Comparison of ENCODE assay signal across 19 cellular contexts in the genomic region with DNA sequence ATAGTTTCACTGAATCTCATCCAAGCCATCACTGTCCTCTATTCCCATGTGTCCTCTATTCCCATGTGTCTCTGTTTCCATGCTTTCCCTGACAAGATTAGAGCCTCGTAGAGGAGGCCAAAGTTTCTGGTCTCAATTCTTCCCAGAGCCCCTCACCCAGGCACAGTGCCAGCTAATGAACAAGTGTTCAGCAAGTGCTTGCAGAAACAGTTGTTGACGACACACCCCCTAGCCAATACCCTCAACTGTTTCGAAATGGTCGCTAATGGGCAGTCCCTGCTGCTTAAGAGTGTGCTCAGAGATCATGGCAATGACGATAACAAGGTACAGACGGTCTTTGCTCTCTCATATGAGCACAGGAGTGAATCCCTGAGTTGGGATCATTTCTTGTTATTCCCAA.
DNase-seq lines count a peak whose midpoint lies in the region; ATAC-seq and TF ChIP-seq lines count a peak whose summit lies in the region.
"Had no signal": no experiment of that assay in that cellular context is flagged by ENCODE, and none has a peak within 500 bp of the region (broad histone marks: within the 10 kb centered on the region; RNA-seq: fewer than 3 reads in every experiment).

No MANE protein-coding gene starts in this region.

- DNase-seq in islet precursor cell (peak; percentile 33), neural progenitor cell (ENCODE audit: low spot score) (no peak), H4 (ENCODE audit: low spot score) (no peak), NOMO-1 treated with DMSO at 0.1 percent for 48 hours (lab: John Stamatoyannopoulos, UW; ENCODE audit: unreplicated experiment) (no peak), left colon (no peak)
- DNase-seq: ACHN; BE2C; C1 segment of cervical spinal cord; CD4-positive, CD25-positive, alpha-beta regulatory T cell; CD8-positive, alpha-beta memory T cell; COR-L47; DMS 273 treated with DMSO at 0.1 percent for 48 hours; DMS53; DND-41; EL had no signal

- H3K9me3 Mint-ChIP-seq in brain (no peaks in the 10 kb centered on the region), neural progenitor cell (peaks cover 13% of the 10 kb centered on the region)
- H3K9me3 Mint-ChIP-seq: CD8-positive, alpha-beta memory T cell had no signal

- H3K4me3 ChIP-seq in neural progenitor cell, result no peak overlapping the region
- H3K4me3 ChIP-seq: GM12878, HAP-1 had no signal

- no peak for ATAC-seq in left colon
- ATAC-seq: GM12878, HepG2 had no signal

- H3K9me3 ChIP-seq in neural progenitor cell (ENCODE audit: low read depth), result no peaks in the 10 kb centered on the region
- H3K9me3 ChIP-seq: BE2C, HAP-1 had no signal

- no peaks in the 10 kb centered on the region for H3K27me3 ChIP-seq in neural progenitor cell

- H3K27me3 Mint-ChIP-seq in brain (peaks cover 3% of the 10 kb centered on the region), neural progenitor cell (ENCODE audit: insufficient read depth, low read depth) (peaks cover 10% of the 10 kb centered on the region)

- peaks cover 11% of the 10 kb centered on the region for H3K4me1 ChIP-seq in neural progenitor cell
- H3K4me1 ChIP-seq: BE2C, HAP-1 had no signal

- H3K4me3 Mint-ChIP-seq in brain (no peak overlapping the region), neural progenitor cell (no peak overlapping the region)
- H3K4me3 Mint-ChIP-seq: CD4-positive, CD25-positive, alpha-beta regulatory T cell; CD8-positive, alpha-beta memory T cell had no signal

- no peaks in the 10 kb centered on the region for H4K20me1 ChIP-seq in neural progenitor cell (ENCODE audit: low read depth)

- H3K36me3 ChIP-seq in neural progenitor cell, result no peaks in the 10 kb centered on the region
- H3K36me3 ChIP-seq: BE2C, HAP-1 had no signal

- H3K27ac Mint-ChIP-seq in brain (peak overlapping the region in 3 of 5 experiments; percentile 2 to 48 (median 32)), neural progenitor cell (peak overlapping the region; percentile 48)
- H3K27ac Mint-ChIP-seq: CD4-positive, CD25-positive, alpha-beta regulatory T cell; CD8-positive, alpha-beta memory T cell had no signal

- intact Hi-C loops in left colon (cut with DNase I, micrococcal nuclease), result no loop called here

- no peak overlapping the region for H3K27ac ChIP-seq in neural progenitor cell

- no peaks in the 10 kb centered on the region for H3K36me3 Mint-ChIP-seq in brain
- H3K36me3 Mint-ChIP-seq in neural progenitor cell, result no peaks in the 10 kb centered on the region
- H3K36me3 Mint-ChIP-seq: CD4-positive, CD25-positive, alpha-beta regulatory T cell; CD8-positive, alpha-beta memory T cell had no signal

- H3K4me1 Mint-ChIP-seq in brain, result peaks cover 23% of the 10 kb centered on the region
- H3K4me1 Mint-ChIP-seq in neural progenitor cell, result peaks cover 28% of the 10 kb centered on the region
- H3K4me1 Mint-ChIP-seq: CD8-positive, alpha-beta memory T cell had no signal

- no peaks in the 10 kb centered on the region for H3F3A ChIP-seq in neural progenitor cell (ENCODE audit: low read depth)

- no peaks in the 10 kb centered on the region for H3K79me2 ChIP-seq in neural progenitor cell (ENCODE audit: low read depth)

- H3K4me2 ChIP-seq in neural progenitor cell, result no peak overlapping the region

- H3K9ac ChIP-seq in neural progenitor cell, result no peak overlapping the region

- TF ChIP-seq CTCF in brain (conservative IDR thresholded peaks at IDR 0.05) (no peak), neural progenitor cell (IDR thresholded peaks at IDR 0.05) (no peak)

- peak overlapping the region; percentile 79 for H2AFZ ChIP-seq in neural progenitor cell (replicated peaks)
